In genomic region chr19:5627395-5627904, GRCh38 we compare ENCODE assay signal across 8 cellular contexts.
DNase-seq lines count a peak whose midpoint lies in the region; ATAC-seq and TF ChIP-seq lines count a peak whose summit lies in the region.
"Had no signal": no experiment of that assay in that cellular context is flagged by ENCODE, and none has a peak within 500 bp of the region (broad histone marks: within the 10 kb centered on the region; RNA-seq: fewer than 3 reads in every experiment).

No MANE protein-coding gene starts in this region.

- DNase-seq in HL-60 (ENCODE audit: low read depth in 1 of 2, low spot score in 1 of 2), result peak; percentile 82 to 97
- peak; percentile 48 to 53 for DNase-seq in activated CD4-positive, alpha-beta T cell treated with anti-CD3 and anti-CD28 coated beads for 4 hours
- peak in 38 of 42 donors; percentile 13 to 78 (median 54) for DNase-seq in head of caudate nucleus
- peak; percentile 21 to 34 for DNase-seq in stimulated activated CD4-positive, alpha-beta T cell treated with anti-CD3 and anti-CD28 coated beads, Interleukin-1b, Interleukin-23, amount 100 ng/mL, for 4 hours (ENCODE audit: low read depth in 2 of 2)
- DNase-seq in NCI-H1930 (lab: John Stamatoyannopoulos, UW), result no peak

- no peaks in the 10 kb centered on the region for H3K27me3 ChIP-seq in HL-60 (ENCODE audit: insufficient read depth, poor library complexity, severe bottlenecking)
- H3K27me3 ChIP-seq: uterus had no signal

- no peak for ATAC-seq in GM19455 (IDR thresholded peaks at IDR 0.05; ENCODE audit: unreplicated experiment)
- ATAC-seq in GM18519 (IDR thresholded peaks at IDR 0.05; ENCODE audit: low FRiP score, unreplicated experiment), result no peak

- TF ChIP-seq CTCF in HL-60 (IDR thresholded peaks at IDR 0.05; ENCODE audit: insufficient read depth, low read length), result no peak

- no peak overlapping the region for H3K4me3 ChIP-seq in HL-60 (replicated peaks; ENCODE audit: insufficient read depth, low read length)
- H3K4me3 ChIP-seq: uterus had no signal

- intact Hi-C loops in head of caudate nucleus (cut with DNase I), result no loop called here

- H3K27ac ChIP-seq in HL-60 (replicated peaks), result peak overlapping the region; percentile 40
- H3K27ac ChIP-seq: uterus had no signal

Comparison
In these comparisons a context has a peak if more than half of its experiments do, and no peak if none do; other contexts are left out.
1. DNase-seq: peak in HL-60 (2 of 2), activated CD4-positive, alpha-beta T cell treated with anti-CD3 and anti-CD28 coated beads for 4 hours (2 of 2), head of caudate nucleus (38 of 42) and stimulated activated CD4-positive, alpha-beta T cell treated with anti-CD3 and anti-CD28 coated beads, Interleukin-1b, Interleukin-23, amount 100 ng/mL, for 4 hours (2 of 2); none in NCI-H1930 (0 of 2).